ENCODE assay signal across 8 cellular contexts in the genomic region with DNA sequence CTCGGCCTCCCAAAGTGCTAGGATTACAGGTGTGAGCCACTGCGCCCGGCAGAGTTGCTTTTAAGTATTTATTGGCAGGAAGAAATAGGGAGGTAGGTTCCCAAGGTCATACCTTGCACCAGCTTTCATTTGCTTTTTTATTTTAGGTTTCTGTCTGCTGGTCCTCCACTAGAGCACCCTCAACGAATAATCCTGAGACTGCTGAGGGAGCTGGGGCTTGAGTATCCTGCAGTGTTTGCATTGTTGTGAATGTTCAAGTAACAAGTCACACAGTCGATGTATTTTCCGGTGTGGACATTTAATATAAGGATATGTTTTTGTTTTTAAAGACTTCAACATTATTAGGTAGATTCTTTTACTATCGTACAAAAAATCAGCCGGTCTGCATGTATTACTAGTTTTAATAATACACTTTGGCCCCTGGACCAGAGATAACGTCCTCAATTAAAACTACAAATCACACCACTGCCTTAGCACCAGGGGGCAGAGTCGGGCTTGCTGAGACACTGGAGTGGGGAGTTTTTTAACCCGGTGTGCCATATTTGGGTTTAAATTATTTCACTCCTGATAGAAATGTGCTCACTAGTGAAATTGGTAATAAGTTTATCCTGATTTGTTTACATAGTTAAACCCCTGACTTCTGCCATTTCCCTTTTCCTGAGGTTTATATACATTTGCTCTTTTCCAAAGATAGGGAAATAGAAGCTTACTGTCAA. TPM values are rescaled to one million over a fixed set of nuclear protein-coding genes. Genes with fewer than 3 reads are reported as not detected.
DNase-seq lines count a peak whose midpoint lies in the region; ATAC-seq, FAIRE-seq and TF ChIP-seq lines count a peak whose summit lies in the region.

No MANE protein-coding gene starts in this region.

- ATAC-seq in HG03175 (IDR thresholded peaks at IDR 0.05; ENCODE audit: unreplicated experiment), result peak; percentile 74
- no peak for ATAC-seq in GM21737 (IDR thresholded peaks at IDR 0.05; ENCODE audit: unreplicated experiment)

- no peak overlapping the region for H3K27ac Mint-ChIP-seq in nephron

- intact Hi-C loops in endothelial cell of umbilical vein (cut with micrococcal nuclease), result loop anchor here (5.0 kb wide), 3 partner anchors 62 to 487 kb away; partner anchors contain the start of gene RBPJ

- DNase-seq in AG10803 (ENCODE audit: low read depth) (peak; percentile 41), GM12865 (ENCODE audit: low read depth) (peak; percentile 65), RKO (ENCODE audit: low spot score) (peak; percentile 45), endothelial cell of umbilical vein (ENCODE audit: low read depth, low spot score) (peak; percentile 29), NCI-H446 (lab: John Stamatoyannopoulos, UW) (no peak)

- H3K9me3 Mint-ChIP-seq in nephron, result no peaks in the 10 kb centered on the region

- no peak for TF ChIP-seq POLR2A in endothelial cell of umbilical vein (IDR thresholded peaks at IDR 0.05; ENCODE audit: low read depth, low read length)

- H3K4me3 Mint-ChIP-seq in nephron, result no peak overlapping the region

- POLR2A ChIA-PET in endothelial cell of umbilical vein (lab: Charles Lee), result no interaction called here

- H3K36me3 Mint-ChIP-seq in nephron (ENCODE audit: low read depth), result peaks cover 24% of the 10 kb centered on the region

- H3K9ac ChIP-seq in endothelial cell of umbilical vein (replicated peaks; ENCODE audit: extremely low read depth, insufficient read depth, low read length), result no peak overlapping the region

- no peak overlapping the region for H2AFZ ChIP-seq in endothelial cell of umbilical vein (ENCODE audit: low read depth, low read length)

- H3K27me3 ChIP-seq in endothelial cell of umbilical vein (ENCODE audit: control insufficient read depth in 2 of 2, insufficient read depth in 2 of 2, low read length in 2 of 2), result no peaks in the 10 kb centered on the region

- no peak overlapping the region for H3K27ac ChIP-seq in endothelial cell of umbilical vein (ENCODE audit: insufficient read depth, low read depth, low read length)

- no peaks in the 10 kb centered on the region for H3K79me2 ChIP-seq in endothelial cell of umbilical vein (ENCODE audit: control insufficient read depth, insufficient read depth, low read length)

- H4K20me1 ChIP-seq in endothelial cell of umbilical vein (replicated peaks; ENCODE audit: control insufficient read depth, extremely low read depth, insufficient read depth, low read length), result no peaks in the 10 kb centered on the region

- no peaks in the 10 kb centered on the region for H3K9me1 ChIP-seq in endothelial cell of umbilical vein (replicated peaks; ENCODE audit: control insufficient read depth, extremely low read depth, insufficient read depth, low read length)

- dilution Hi-C loops in endothelial cell of umbilical vein (cut with MboI; ENCODE audit: extremely low pct_ligation_motif_present, low sequenced_read_pairs), result no loop called here

- no peak overlapping the region for H3K4me3 ChIP-seq in AG10803 (ENCODE audit: low read length)
- no peak overlapping the region for H3K4me3 ChIP-seq in GM12865 (ENCODE audit: low read depth, low read length)
- no peak overlapping the region for H3K4me3 ChIP-seq in endothelial cell of umbilical vein (replicated peaks in 1 of 3; ENCODE audit: insufficient read depth in 1 of 3, low read depth in 1 of 3, low read length in 3 of 3)

- TF ChIP-seq CTCF in AG10803 (conservative IDR thresholded peaks at IDR 0.05; ENCODE audit: low read length) (peak; percentile 65), GM12865 (IDR thresholded peaks at IDR 0.05; ENCODE audit: insufficient read depth, low read depth, low read length, missing control alignments) (peak; percentile 58), endothelial cell of umbilical vein (IDR thresholded peaks at IDR 0.05; ENCODE audit: extremely low read depth in 1 of 2, insufficient read depth in 1 of 2, low read depth in 1 of 2, low read length in 2 of 2) (peak; percentile 53 to 58), nephron (IDR thresholded peaks at IDR 0.05; ENCODE audit: unreplicated experiment in 3 of 3) (peak; percentile 33 to 58 (median 52))

- no peaks in the 10 kb centered on the region for H3K9me3 ChIP-seq in endothelial cell of umbilical vein (replicated peaks; ENCODE audit: control insufficient read depth, insufficient read depth, low read length)

- no TSS peak for BruUV-seq in endothelial cell of umbilical vein (replicated peaks; lab: Mats Ljungman, UMichigan)

- H3K4me1 Mint-ChIP-seq in nephron, result peaks cover 26% of the 10 kb centered on the region

- no peaks in the 10 kb centered on the region for H3K4me1 ChIP-seq in endothelial cell of umbilical vein (ENCODE audit: control insufficient read depth, extremely low read depth, insufficient read depth, low read length)

- FAIRE-seq in endothelial cell of umbilical vein (lab: Jason Lieb, UNC), result peak; percentile 81

- no peak overlapping the region for H3K4me2 ChIP-seq in endothelial cell of umbilical vein (ENCODE audit: insufficient read depth, low read length)

- CTCF ChIA-PET in endothelial cell of umbilical vein (lab: Charles Lee), result interaction anchor here (0.6 to 2.5 kb wide), 5 partner anchors 9 to 485 kb away, joined by 3 to 8 read pairs (median 3); no protein-coding TSS in a partner anchor

- H3K36me3 ChIP-seq in endothelial cell of umbilical vein (ENCODE audit: control insufficient read depth in 2 of 2, extremely low read depth in 1 of 2, insufficient read depth in 2 of 2, low read length in 2 of 2), result no peaks in the 10 kb centered on the region

- H3K27me3 Mint-ChIP-seq in nephron (ENCODE audit: low read depth), result peaks cover 4% of the 10 kb centered on the region

TF ChIP-seq in endothelial cell of umbilical vein, 7 proteins besides CTCF, POLR2A, EP300 and RAD21:
- TF ChIP-seq MYC (IDR thresholded peaks at IDR 0.05; ENCODE audit: low read depth, low read length), result no peak
- no peak for TF ChIP-seq EZH2 (IDR thresholded peaks at IDR 0.05; ENCODE audit: borderline replicate concordance, low read depth, low read length, severe bottlenecking)
- TF ChIP-seq MAX (IDR thresholded peaks at IDR 0.05; ENCODE audit: insufficient read depth, insufficient read length), result no peak
- no peak for TF ChIP-seq POLR2AphosphoS5 (IDR thresholded peaks at IDR 0.05; ENCODE audit: insufficient read depth, low read depth, low read length)
- TF ChIP-seq GATA2 (IDR thresholded peaks at IDR 0.05; ENCODE audit: insufficient read depth, insufficient read length, low read depth, low read length), result no peak

RNA-seq across cellular contexts. Expression of gene SMIM20, which starts 11.6 kb away (rescaled TPM):
- 18.1 and 19.2 TPM in 2 replicates for total RNA-seq in endothelial cell of umbilical vein
- polyA plus RNA-seq in endothelial cell of umbilical vein, result 6.8 and 10.2 TPM in 2 replicates
- polyA plus RNA-seq in endothelial cell of umbilical vein (2011; cell fraction: cytosol; rRNA removed), result 14.1 and 15.0 TPM in 2 replicates
- 4.7 and 5.9 TPM in 2 replicates for polyA plus RNA-seq in endothelial cell of umbilical vein (2011; cell fraction: nucleus; rRNA removed)
- 11.6 and 15.0 TPM in 2 replicates for polyA plus RNA-seq in endothelial cell of umbilical vein (2012)
- polyA minus RNA-seq in endothelial cell of umbilical vein, result 1.5 and 2.1 TPM in 2 replicates
- 5.8 TPM for polyA minus RNA-seq in endothelial cell of umbilical vein (2011; cell fraction: cytosol; rRNA and poly(A)+ RNA removed)
- polyA minus RNA-seq in endothelial cell of umbilical vein (2011; cell fraction: nucleus; rRNA and poly(A)+ RNA removed), result 1.9 and 4.0 TPM in 2 replicates

Comparison
In these comparisons a context has a peak if more than half of its experiments do, and no peak if none do; other contexts are left out.
1. DNase-seq: peak in AG10803 (single experiment), GM12865 (single experiment), RKO (single experiment) and endothelial cell of umbilical vein (single experiment); none in NCI-H446 (0 of 2).
2. Peak in every context shown above with its lines, with median percentiles within 50 percentile points of each other: CTCF ChIP-seq.